8 cellular contexts compared by ENCODE assay signal in the genomic region with DNA sequence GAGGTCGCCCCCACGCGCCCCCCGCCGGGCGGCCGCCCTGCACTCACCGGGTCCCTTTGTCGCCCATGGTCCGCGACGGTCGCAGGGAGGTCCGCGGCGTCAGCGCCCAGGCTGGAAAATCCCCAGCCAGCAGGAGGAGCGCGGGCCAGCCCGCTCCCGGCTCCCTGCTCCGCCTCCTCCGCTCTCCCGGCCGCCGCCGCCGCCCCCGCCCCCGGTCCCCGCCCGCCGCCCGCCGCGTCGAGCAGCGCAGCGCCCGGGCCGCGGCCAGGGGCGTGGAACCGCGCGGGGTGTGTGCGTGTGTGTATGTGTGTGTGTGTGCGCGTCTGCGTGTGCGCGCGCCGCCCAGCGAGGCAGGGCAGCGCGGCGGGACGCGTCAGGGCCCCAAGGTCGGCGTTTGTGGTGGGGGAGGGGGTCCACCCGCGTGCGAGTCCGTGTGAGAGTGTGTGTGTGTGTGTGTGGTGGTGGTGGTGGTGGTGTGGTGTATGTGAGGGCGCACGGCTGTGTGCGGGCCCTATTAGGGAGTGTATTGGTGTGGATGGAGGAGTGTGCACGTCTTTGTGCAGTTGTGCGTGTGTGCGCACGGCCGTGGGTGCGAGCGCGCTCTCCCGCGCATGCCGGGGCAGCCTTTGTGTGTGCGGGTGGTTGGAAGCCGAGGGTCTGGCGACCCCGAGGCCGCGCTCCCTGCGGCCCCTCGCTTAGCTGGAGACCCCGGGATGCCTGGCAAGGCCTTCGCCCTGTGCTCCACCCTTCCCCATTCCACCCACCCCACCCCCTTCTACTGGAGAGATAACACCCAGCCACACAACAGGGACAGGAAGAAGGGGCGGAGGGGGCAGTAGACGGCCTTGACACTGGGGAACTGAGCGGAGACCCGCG. TPM values are rescaled to one million over a fixed set of nuclear protein-coding genes. Genes with fewer than 3 reads are reported as not detected.
DNase-seq lines count a peak whose midpoint lies in the region; ATAC-seq and TF ChIP-seq lines count a peak whose summit lies in the region.

A gene (minus strand): TSS at position 121 of the 876 bp plus-strand sequence. CDS start 54 bp downstream, at position 67.

- no peaks in the 10 kb centered on the region for H3K9me2 ChIP-seq in Loucy (replicated peaks; ENCODE audit: low read depth, low read length)

- H3K9me3 ChIP-seq in Loucy (ENCODE audit: insufficient read depth, low read depth, low read length) (no peaks in the 10 kb centered on the region), liver (ENCODE audit: control insufficient read depth in 4 of 4, low read length in 3 of 4) (no peaks in the 10 kb centered on the region)

- TF ChIP-seq RAD21 in liver (IDR thresholded peaks at IDR 0.05), result no peak

- peak within 1 kb of the TSS; percentile 94 for H3K27ac Mint-ChIP-seq in activated CD4-positive, alpha-beta T cell treated with anti-CD3 and anti-CD28 coated beads for 36 hours
- peak within 1 kb of the TSS; percentile 87 for H3K27ac Mint-ChIP-seq in dendritic cell treated with granulocyte-macrophage colony-stimulating factor and Interleukin-4, amounts not matched to agents 40 ng/mL and 50 ng/mL, for 4 days

- no peaks in the 10 kb centered on the region for H3K27me3 Mint-ChIP-seq in activated CD4-positive, alpha-beta T cell treated with anti-CD3 and anti-CD28 coated beads for 36 hours
- H3K27me3 Mint-ChIP-seq in dendritic cell treated with granulocyte-macrophage colony-stimulating factor and Interleukin-4, amounts not matched to agents 40 ng/mL and 50 ng/mL, for 4 days, result peaks cover 3% of the 10 kb centered on the region

- H3K9ac ChIP-seq in Loucy (ENCODE audit: low read depth, low read length, poor library complexity, severe bottlenecking) (peak within 1 kb of the TSS; percentile 93), liver (ENCODE audit: low read depth in 1 of 2, low read length in 2 of 2) (peak within 1 kb of the TSS; percentile 18 to 19)

- 3% methylated on average over 95 of the region's 95 CpGs for WGBS in liver

- ATAC-seq in activated CD4-positive, alpha-beta T cell treated with anti-CD3 and anti-CD28 coated beads for 36 hours, result peak; percentile 59
- ATAC-seq in HG02763 (IDR thresholded peaks at IDR 0.05; ENCODE audit: unreplicated experiment), result no peak

- peaks cover 34% of the 10 kb centered on the region for H4K20me1 ChIP-seq in Loucy (ENCODE audit: insufficient read depth, low read length, poor library complexity, severe bottlenecking)

- peak; percentile 53 for DNase-seq in EH (ENCODE audit: low read depth)
- peak; percentile 69 for DNase-seq in activated CD4-positive, alpha-beta T cell treated with anti-CD3 and anti-CD28 coated beads for 36 hours
- DNase-seq in stimulated activated CD4-positive, alpha-beta T cell treated with anti-CD3 and anti-CD28 coated beads, Interleukin-2, amount 100 ng/mL, for 48 hours, result peak; percentile 27 to 35
- no peak for DNase-seq in NK-92 treated with Interleukin-12 subunit alpha and Interleukin-12 subunit beta, amount 100 ng/mL, for 24 hours (lab: John Stamatoyannopoulos, UW)

- no peaks in the 10 kb centered on the region for H3K27me3 ChIP-seq in Loucy (ENCODE audit: insufficient read depth, low read length, poor library complexity, severe bottlenecking)
- H3K27me3 ChIP-seq in liver (ENCODE audit: control insufficient read depth in 4 of 4, insufficient read depth in 4 of 4, low read length in 3 of 4), result no peaks in the 10 kb centered on the region

- H3K4me1 ChIP-seq in Loucy (ENCODE audit: insufficient read depth, low read length, poor library complexity, severe bottlenecking) (peaks cover 53% of the 10 kb centered on the region), liver (ENCODE audit: control insufficient read depth in 4 of 4, insufficient read depth in 4 of 4, low read length in 3 of 4) (peaks cover 0 to 57% (median 35%) of the 10 kb centered on the region in 4 donors)

- peak within 1 kb of the TSS; percentile 97 for H3K4me2 ChIP-seq in Loucy (ENCODE audit: low read depth, low read length, poor library complexity, severe bottlenecking)

- TF ChIP-seq CTCF in Loucy (conservative IDR thresholded peaks at IDR 0.05; ENCODE audit: low read length) (peak; percentile 44; the same call in 1 of the 2 replicates), liver (IDR thresholded peaks at IDR 0.05; ENCODE audit: low read depth, low read length, missing input control) (no peak)

- H3K4me3 Mint-ChIP-seq in activated CD4-positive, alpha-beta T cell treated with anti-CD3 and anti-CD28 coated beads for 36 hours, result peak within 1 kb of the TSS; percentile 84
- peak within 1 kb of the TSS; percentile 94 for H3K4me3 Mint-ChIP-seq in dendritic cell treated with granulocyte-macrophage colony-stimulating factor and Interleukin-4, amounts not matched to agents 40 ng/mL and 50 ng/mL, for 4 days

- peak within 1 kb of the TSS; percentile 89 for H3K4me3 ChIP-seq in Loucy (ENCODE audit: low read length, poor library complexity, severe bottlenecking)
- peak within 1 kb of the TSS; percentile 56 to 65 (median 64) for H3K4me3 ChIP-seq in liver (ENCODE audit: low read depth in 1 of 3, low read length in 3 of 3)

- H3K9me3 Mint-ChIP-seq in activated CD4-positive, alpha-beta T cell treated with anti-CD3 and anti-CD28 coated beads for 36 hours (ENCODE audit: low read depth), result no peaks in the 10 kb centered on the region
- H3K9me3 Mint-ChIP-seq in dendritic cell treated with granulocyte-macrophage colony-stimulating factor and Interleukin-4, amounts not matched to agents 40 ng/mL and 50 ng/mL, for 4 days, result no peaks in the 10 kb centered on the region

- CTCF ChIA-PET in activated CD4-positive, alpha-beta T cell treated with anti-CD3 and anti-CD28 coated beads for 36 hours (lab: Charles Lee), result interaction anchor here (0.6 to 3.1 kb wide), 13 partner anchors 10 to 76 kb away, joined by 3 to 21 read pairs (median 4); no protein-coding TSS in a partner anchor

- H3K27ac ChIP-seq in liver (ENCODE audit: low read depth in 1 of 2, low read length in 2 of 2), result peak within 1 kb of the TSS; percentile 80 to 92

- H3K4me1 Mint-ChIP-seq in activated CD4-positive, alpha-beta T cell treated with anti-CD3 and anti-CD28 coated beads for 36 hours, result peaks cover 57% of the 10 kb centered on the region
- H3K4me1 Mint-ChIP-seq in dendritic cell treated with granulocyte-macrophage colony-stimulating factor and Interleukin-4, amounts not matched to agents 40 ng/mL and 50 ng/mL, for 4 days (ENCODE audit: low read depth), result peaks cover 79% of the 10 kb centered on the region

- POLR2A ChIA-PET in activated CD4-positive, alpha-beta T cell treated with anti-CD3 and anti-CD28 coated beads for 36 hours (lab: Charles Lee), result interaction anchor here (1.5 kb wide), 1 partner anchor 13 kb away, joined by 4 read pairs; no protein-coding TSS in a partner anchor

- peaks cover 62% of the 10 kb centered on the region for H3K79me2 ChIP-seq in Loucy (ENCODE audit: insufficient read depth, low read length)

- no peaks in the 10 kb centered on the region for H3F3A ChIP-seq in Loucy (ENCODE audit: low read depth)

- intact Hi-C loops in activated CD4-positive, alpha-beta T cell treated with anti-CD3 and anti-CD28 coated beads for 36 hours (cut with DNase I, micrococcal nuclease), result loop anchor here in 1 of 2 experiments (1.0 kb wide), 2 partner anchors 22 to 48 kb away; a partner anchor contains a TSS
- intact Hi-C loops in dendritic cell treated with granulocyte-macrophage colony-stimulating factor and Interleukin-4, amounts not matched to agents 40 ng/mL and 50 ng/mL, for 4 days (cut with micrococcal nuclease), result loop anchor here (2.0 kb wide), 2 partner anchors 15 kb away; no protein-coding TSS in a partner anchor

- H2AFZ ChIP-seq in Loucy (ENCODE audit: low read length), result peak within 1 kb of the TSS; percentile 85

- H3K36me3 Mint-ChIP-seq in activated CD4-positive, alpha-beta T cell treated with anti-CD3 and anti-CD28 coated beads for 36 hours (ENCODE audit: low read depth), result no peaks in the 10 kb centered on the region
- peaks cover 53% of the 10 kb centered on the region for H3K36me3 Mint-ChIP-seq in dendritic cell treated with granulocyte-macrophage colony-stimulating factor and Interleukin-4, amounts not matched to agents 40 ng/mL and 50 ng/mL, for 4 days (ENCODE audit: low read depth)

- H3K36me3 ChIP-seq in Loucy (ENCODE audit: insufficient read depth, low read length) (no peaks in the 10 kb centered on the region), liver (ENCODE audit: control insufficient read depth in 4 of 4, insufficient read depth in 3 of 4, low read depth in 1 of 4, low read length in 3 of 4) (no peaks in the 10 kb centered on the region)

TF ChIP-seq in liver, 16 proteins besides CTCF, POLR2A, EP300 and RAD21:
- TF ChIP-seq HNF4A (conservative IDR thresholded peaks at IDR 0.05) (no peak), NR2F2 (IDR thresholded peaks at IDR 0.05) (peak; percentile 93), GABPA (IDR thresholded peaks at IDR 0.05 in 1 of 2, conservative IDR thresholded peaks at IDR 0.05 in 1 of 2) (no peak), EGR1 (IDR thresholded peaks at IDR 0.05; ENCODE audit: low read depth in 2 of 2) (no peak)

RNA-seq across cellular contexts. Expression of the gene that starts here (rescaled TPM):
- 10 to 100 TPM; 21.0 to 21.8 TPM for total RNA-seq in activated CD4-positive, alpha-beta T cell treated with anti-CD3 and anti-CD28 coated beads for 36 hours
- 10 to 100 TPM; 19.3 to 21.2 TPM for total RNA-seq in liver
- polyA plus RNA-seq in liver, result 1 to 10 TPM; 3.3 to 5.7 TPM
